ENCODE assay signal across 17 cellular contexts in genomic region chr2:78035804-78036203, GRCh38.
"Had no signal": no experiment of that assay in that cellular context is flagged by ENCODE, and none has a peak within 500 bp of the region (broad histone marks: within the 10 kb centered on the region; RNA-seq: fewer than 3 reads in every experiment).

No MANE protein-coding gene starts in this region.

- H3K27me3 ChIP-seq: gastroesophageal sphincter, heart right ventricle, left lung, upper lobe of left lung had no signal

- H3K4me1 ChIP-seq: gastroesophageal sphincter, heart right ventricle, left lung, parathyroid adenoma, upper lobe of left lung had no signal

- H3K4me3 Mint-ChIP-seq: activated CD4-positive, alpha-beta T cell treated with anti-CD3 and anti-CD28 coated beads for 36 hours; activated naive CD8-positive, alpha-beta T cell; activated T-helper 1 cell treated with anti-CD3 and anti-CD28 coated beads, Interleukin-12 subunit alpha, Interleukin-12 subunit beta, Interleukin-2, Interleukin-4 antibody, amounts not matched to agents 30 ng/mL and 10 ng/mL and 1 ng/mL, durations not matched to agents 14 hours and 24 hours and 36 hours; nephron; stimulated activated naive CD8-positive, alpha-beta T cell treated with anti-CD3 and anti-CD28 coated beads, Interleukin-15, amount 100 ng/mL, for 72 hours had no signal

- H3K4me3 ChIP-seq: gastroesophageal sphincter, heart right ventricle, left lung, smooth muscle cell, upper lobe of left lung had no signal

- H3K4me1 Mint-ChIP-seq: activated CD4-positive, alpha-beta T cell treated with anti-CD3 and anti-CD28 coated beads for 36 hours; nephron; stimulated activated naive CD8-positive, alpha-beta T cell treated with anti-CD3 and anti-CD28 coated beads, Interleukin-15, amount 100 ng/mL, for 72 hours had no signal

- H3K27ac ChIP-seq: gastroesophageal sphincter, heart right ventricle, left lung, parathyroid adenoma, upper lobe of left lung had no signal

- DNase-seq: activated CD4-positive, alpha-beta T cell treated with anti-CD3 and anti-CD28 coated beads for 36 hours; activated CD4-positive, alpha-beta T cell treated with anti-CD3 and anti-CD28 coated beads, Interleukin-2, amount 50 U/mL, for 48 hours; activated gamma-delta T cell treated with Interleukin-2 at 50 U/mL for 16 hours; effector CD4-positive, alpha-beta T cell; heart right ventricle; left lung; midbrain; stimulated activated CD4-positive, alpha-beta T cell treated with anti-CD3 and anti-CD28 coated beads, Interleukin-4, amount 100 ng/mL, for 1 hour; stimulated activated naive CD8-positive, alpha-beta T cell treated with anti-CD3 and anti-CD28 coated beads, Interleukin-15, amount 100 ng/mL, for 72 hours; T-helper 2 cell; upper lobe of left lung had no signal

- H3K9me3 ChIP-seq: gastroesophageal sphincter, upper lobe of left lung had no signal

- H3K36me3 ChIP-seq: gastroesophageal sphincter, heart right ventricle, left lung, upper lobe of left lung had no signal

- H3K36me3 Mint-ChIP-seq: activated naive CD8-positive, alpha-beta T cell had no signal

- H3K27ac Mint-ChIP-seq: activated CD4-positive, alpha-beta T cell treated with anti-CD3 and anti-CD28 coated beads for 36 hours; activated naive CD8-positive, alpha-beta T cell; activated T-helper 1 cell treated with anti-CD3 and anti-CD28 coated beads, Interleukin-12 subunit alpha, Interleukin-12 subunit beta, Interleukin-2, Interleukin-4 antibody, amounts not matched to agents 30 ng/mL and 10 ng/mL and 1 ng/mL, durations not matched to agents 14 hours and 24 hours and 36 hours; nephron; stimulated activated naive CD8-positive, alpha-beta T cell treated with anti-CD3 and anti-CD28 coated beads, Interleukin-15, amount 100 ng/mL, for 72 hours had no signal

- H3K27me3 Mint-ChIP-seq: activated CD4-positive, alpha-beta T cell treated with anti-CD3 and anti-CD28 coated beads for 36 hours; activated naive CD8-positive, alpha-beta T cell; stimulated activated naive CD8-positive, alpha-beta T cell treated with anti-CD3 and anti-CD28 coated beads, Interleukin-15, amount 100 ng/mL, for 72 hours had no signal
